ENCODE assay signal across 8 cellular contexts in the genomic region with DNA sequence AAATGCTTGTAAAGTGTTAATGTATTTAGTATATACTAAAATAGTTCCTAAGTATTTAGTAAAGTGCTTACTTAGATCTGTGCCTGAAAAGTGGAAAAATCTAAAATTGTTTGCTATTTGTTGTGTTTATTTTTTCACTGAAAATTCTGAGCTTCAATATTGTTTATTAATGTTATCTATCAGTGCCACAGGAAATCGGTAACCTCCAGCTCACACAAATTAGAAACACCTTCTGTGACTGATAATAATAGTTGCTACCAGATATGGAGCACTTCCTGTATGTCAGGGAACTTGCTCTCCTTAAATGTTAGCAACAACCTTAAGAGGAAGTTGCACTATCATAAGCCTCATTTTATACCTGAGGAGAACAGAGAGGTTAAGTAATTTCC. TPM values are rescaled to one million over a fixed set of nuclear protein-coding genes. Genes with fewer than 3 reads are reported as not detected.
DNase-seq lines count a peak whose midpoint lies in the region; ATAC-seq and TF ChIP-seq lines count a peak whose summit lies in the region.

No MANE protein-coding gene starts in this region.

- peak overlapping the region; percentile 94 to 98 (median 98) for H3K4me3 Mint-ChIP-seq in CD4-positive, alpha-beta memory T cell

- no CpG with 5 or more reads among the region's 1 CpG for WGBS in HUES64
- 3 to 5% methylated on average over 1 of the region's 1 CpG for WGBS in lung, 2 donors
- 3% methylated on average over 1 of the region's 1 CpG for WGBS in aorta, 2 donors

- no peaks in the 10 kb centered on the region for H3K9me3 Mint-ChIP-seq in CD4-positive, alpha-beta memory T cell

- CTCF ChIA-PET in CD4-positive, alpha-beta memory T cell (lab: Charles Lee; ENCODE audit: partially characterized antibody) = interaction anchor here (0.6 to 6.8 kb wide), 15 partner anchors 10 to 301 kb away, joined by 3 to 191 read pairs (median 5); partner anchors contain the start of genes PRMT5, RBM23 and REM2

- H3K27ac ChIP-seq in CD4-positive, alpha-beta memory T cell (ENCODE audit: low read depth, low read length) = peak overlapping the region; percentile 79
- peak overlapping the region; percentile 85; the same call in 1 of the 2 replicates for H3K27ac ChIP-seq in HUES64 (ENCODE audit: low read depth, low read length)
- peak overlapping the region; percentile 97 to 99 for H3K27ac ChIP-seq in lung (ENCODE audit: low read depth in 1 of 2, low read length in 1 of 2)
- peak overlapping the region; percentile 81 to 94 for H3K27ac ChIP-seq in aorta (ENCODE audit: low read depth in 1 of 2, low read length in 2 of 2)

- no peaks in the 10 kb centered on the region for H3K9me3 ChIP-seq in CD4-positive, alpha-beta memory T cell (ENCODE audit: control insufficient read depth in 1 of 2, low read length in 2 of 2)
- H3K9me3 ChIP-seq in HUES64 (ENCODE audit: insufficient read depth, low read depth, low read length) (no peaks in the 10 kb centered on the region), lung (ENCODE audit: control insufficient read depth in 2 of 2, insufficient read depth in 1 of 2, low read length in 1 of 2) (no peaks in the 10 kb centered on the region), aorta (ENCODE audit: control insufficient read depth, low read length) (no peaks in the 10 kb centered on the region)

- TF ChIP-seq CTCF in astrocyte of the spinal cord (IDR thresholded peaks at IDR 0.05; ENCODE audit: low read depth, low read length) (no peak), lung (IDR thresholded peaks at IDR 0.05; ENCODE audit: control extremely low read depth, extremely low read depth) (no peak)

- H3K36me3 Mint-ChIP-seq in CD4-positive, alpha-beta memory T cell = peaks cover 14 to 24% of the 10 kb centered on the region in 2 donors

- POLR2A ChIA-PET in CD4-positive, alpha-beta memory T cell (lab: Charles Lee; ENCODE audit: partially characterized antibody) = interaction anchor here (0.8 to 9.1 kb wide), 24 partner anchors 9 to 1276 kb away, joined by 3 to 208 read pairs (median 12); partner anchors contain the start of genes DAD1, HAUS4, MRPL52 and OXA1L

- no peaks in the 10 kb centered on the region for H3K27me3 Mint-ChIP-seq in CD4-positive, alpha-beta memory T cell

- intact Hi-C loops in CD4-positive, alpha-beta memory T cell (cut with micrococcal nuclease) = loop anchor here (1.0 to 5.0 kb wide), 9 partner anchors 16 to 299 kb away; partner anchors contain the start of genes ACIN1, AJUBA, C14orf119 and DAD1
- intact Hi-C loops in aorta (cut with DNase I) = no loop called here

- H3K9ac ChIP-seq in HUES64 (ENCODE audit: low read depth, low read length) = 0 out of 2 replicates have a peak overlapping the region, but pooled peaks have one; percentile 12

- peaks cover 44% of the 10 kb centered on the region for H3K4me1 ChIP-seq in CD4-positive, alpha-beta memory T cell (ENCODE audit: insufficient read depth, low read length)
- peaks cover 12% of the 10 kb centered on the region for H3K4me1 ChIP-seq in HUES64 (ENCODE audit: insufficient read depth, low read length)
- H3K4me1 ChIP-seq in lung (ENCODE audit: control insufficient read depth in 2 of 2, insufficient read depth in 2 of 2, low read length in 2 of 2) = peaks cover 4 to 6% of the 10 kb centered on the region in 2 donors
- H3K4me1 ChIP-seq in aorta (ENCODE audit: control insufficient read depth in 1 of 2, insufficient read depth in 2 of 2, low read length in 2 of 2) = no peaks in the 10 kb centered on the region

- ATAC-seq in GM21526 (IDR thresholded peaks at IDR 0.05; ENCODE audit: low FRiP score, unreplicated experiment) (peak; percentile 43), lung (ENCODE audit: insufficient read depth, low FRiP score) (peak; percentile 3), aorta (ENCODE audit: low FRiP score) (peak; percentile 29)

- peak overlapping the region; percentile 14 to 55 for H3K4me3 ChIP-seq in CD4-positive, alpha-beta memory T cell (ENCODE audit: low read length in 2 of 2)
- H3K4me3 ChIP-seq in HUES64 (ENCODE audit: low read length) (peak overlapping the region; percentile 84), astrocyte of the spinal cord (ENCODE audit: low read depth, low read length) (peak overlapping the region; percentile 76), lung (no peak overlapping the region), aorta (ENCODE audit: low read length in 2 of 2) (peak overlapping the region; percentile 50 to 79)

- H3K27me3 ChIP-seq in CD4-positive, alpha-beta memory T cell (ENCODE audit: insufficient read depth, low read length) = no peaks in the 10 kb centered on the region
- H3K27me3 ChIP-seq in HUES64 (ENCODE audit: insufficient read depth, low read length) (no peaks in the 10 kb centered on the region), lung (ENCODE audit: control insufficient read depth, insufficient read depth) (no peaks in the 10 kb centered on the region), aorta (ENCODE audit: control insufficient read depth in 1 of 2, insufficient read depth in 2 of 2, low read length in 1 of 2) (no peaks in the 10 kb centered on the region)

- H3K4me1 Mint-ChIP-seq in CD4-positive, alpha-beta memory T cell = peaks cover 18 to 51% (median 32%) of the 10 kb centered on the region in 4 donors

- in situ Hi-C loops in astrocyte of the spinal cord (cut with HindIII; ENCODE audit: low sequenced_read_pairs) = no loop called here

- H3K36me3 ChIP-seq in CD4-positive, alpha-beta memory T cell (ENCODE audit: insufficient read depth, low read length) = peaks cover 21% of the 10 kb centered on the region
- H3K36me3 ChIP-seq in HUES64 (ENCODE audit: insufficient read depth, low read length) = 0 out of 2 replicates have a peak, but pooled peaks cover 2% of the 10 kb centered on the region
- peaks cover 0 to 18% of the 10 kb centered on the region in 2 donors for H3K36me3 ChIP-seq in lung (ENCODE audit: control insufficient read depth in 2 of 2, insufficient read depth in 2 of 2, low read length in 2 of 2)
- H3K36me3 ChIP-seq in aorta (ENCODE audit: control insufficient read depth in 1 of 2, insufficient read depth in 2 of 2, low read length in 1 of 2) = peaks cover 3 to 12% of the 10 kb centered on the region in 2 donors

- peak overlapping the region; percentile 84 to 100 (median 99) for H3K27ac Mint-ChIP-seq in CD4-positive, alpha-beta memory T cell

- DNase-seq in CD4-positive, alpha-beta memory T cell = no peak
- no peak for DNase-seq in astrocyte of the spinal cord (ENCODE audit: low read depth, low spot score)
- no peak for DNase-seq in lung (ENCODE audit: low spot score)
- DNase-seq in aorta = no peak
- DNase-seq in activated gamma-delta T cell treated with Interleukin-2 at 50 U/mL for 16 hours = no peak
- DNase-seq in NCI-H187 treated with DMSO at 0.1 percent for 48 hours (lab: John Stamatoyannopoulos, UW) = no peak

RNA-seq across cellular contexts. Expression of gene LRP10, which starts 0.7 kb away (rescaled TPM):
- 10 to 100 TPM; 93.1 to 98.1 TPM for total RNA-seq in CD4-positive, alpha-beta memory T cell
- polyA plus RNA-seq in CD4-positive, alpha-beta memory T cell = 100 to 1,000 TPM in 1 of 2 donors, 10 to 100 TPM in 1; 92.0 to 118 TPM
- polyA plus RNA-seq in HUES64 (2013, experiment 1 of 2) = 13.0 TPM
- 12.5 TPM for polyA plus RNA-seq in HUES64 (2013, experiment 2 of 2)
- total RNA-seq in lung (100 to 1,000 TPM in 1 of 2 donors, 10 to 100 TPM in 1; 55.2 to 148 TPM), aorta (100 to 1,000 TPM; 161 to 187 TPM)
- polyA plus RNA-seq in lung (100 to 1,000 TPM in 1 of 2 donors, 10 to 100 TPM in 1; 25.7 to 133 TPM), aorta (100 to 1,000 TPM in 1 of 2 donors, 10 to 100 TPM in 1; 53.0 to 134 TPM)

RNA-seq across cellular contexts. Expression of gene REM2, which starts 12.2 kb away (rescaled TPM):
- total RNA-seq in CD4-positive, alpha-beta memory T cell = 1 to 10 TPM; 4.4 to 4.6 TPM
- polyA plus RNA-seq in CD4-positive, alpha-beta memory T cell = 1 to 10 TPM in 1 of 2 donors, under 1 TPM in 1; 0.55 to 1.5 TPM
- polyA plus RNA-seq in HUES64 (2013, experiment 1 of 2) = 0.50 TPM
- 1.1 TPM for polyA plus RNA-seq in HUES64 (2013, experiment 2 of 2)
- total RNA-seq in lung = under 1 TPM in 1 of 2 donors, not detected in 1; 0.92 TPM
- polyA plus RNA-seq in lung = under 1 TPM; 0.88 to 0.98 TPM
- total RNA-seq in aorta = under 1 TPM; 0.36 to 0.75 TPM
- polyA plus RNA-seq in aorta = under 1 TPM in 1 of 2 donors, not detected in 1; 0.92 TPM

RNA-seq across cellular contexts. Expression of gene MMP14, which starts 34.4 kb away (rescaled TPM):
- total RNA-seq in CD4-positive, alpha-beta memory T cell = 1 to 10 TPM; 3.0 to 3.8 TPM
- polyA plus RNA-seq in CD4-positive, alpha-beta memory T cell = not detected
- 34.2 TPM for polyA plus RNA-seq in HUES64 (2013, experiment 1 of 2)
- polyA plus RNA-seq in HUES64 (2013, experiment 2 of 2) = 40.1 TPM
- total RNA-seq in lung (100 to 1,000 TPM; 121 to 162 TPM), aorta (100 to 1,000 TPM; 206 to 250 TPM)
- polyA plus RNA-seq in lung (100 to 1,000 TPM; 125 to 144 TPM), aorta (10 to 100 TPM; 29.8 to 99.2 TPM)

RNA-seq across cellular contexts. Expression of gene MRPL52, which starts 41.1 kb away (rescaled TPM):
- 10 to 100 TPM; 58.0 to 68.3 TPM for total RNA-seq in CD4-positive, alpha-beta memory T cell
- polyA plus RNA-seq in CD4-positive, alpha-beta memory T cell = 100 to 1,000 TPM in 1 of 2 donors, 10 to 100 TPM in 1; 97.4 to 164 TPM
- polyA plus RNA-seq in HUES64 (2013, experiment 1 of 2) = 154 TPM
- polyA plus RNA-seq in HUES64 (2013, experiment 2 of 2) = 177 TPM
- total RNA-seq in lung = 100 to 1,000 TPM in 1 of 2 donors, 10 to 100 TPM in 1; 27.5 to 102 TPM
- polyA plus RNA-seq in lung = 100 to 1,000 TPM; 105 to 239 TPM
- 10 to 100 TPM; 37.2 to 49.1 TPM for total RNA-seq in aorta
- 10 to 100 TPM; 47.3 to 56.0 TPM for polyA plus RNA-seq in aorta

RNA-seq across cellular contexts. Expression of gene RBM23, which starts 48.1 kb away (rescaled TPM):
- total RNA-seq in CD4-positive, alpha-beta memory T cell = 100 to 1,000 TPM; 119 to 123 TPM
- 10 to 100 TPM; 57.1 to 58.3 TPM for polyA plus RNA-seq in CD4-positive, alpha-beta memory T cell
- polyA plus RNA-seq in HUES64 (2013, experiment 1 of 2) = 37.8 TPM
- polyA plus RNA-seq in HUES64 (2013, experiment 2 of 2) = 39.8 TPM
- total RNA-seq in lung (100 to 1,000 TPM in 1 of 2 donors, 10 to 100 TPM in 1; 85.3 to 104 TPM), aorta (10 to 100 TPM; 65.4 to 72.6 TPM)
- polyA plus RNA-seq in lung (10 to 100 TPM; 27.7 to 58.1 TPM), aorta (10 to 100 TPM; 19.9 to 54.3 TPM)

Comparison
In these comparisons a context has a peak if more than half of its experiments do, and no peak if none do; other contexts are left out.
1. RNA of gene MMP14, which starts 34.4 kb away (total RNA-seq): 206 to 250 TPM in aorta and 121 to 162 TPM in lung; 3.0 to 3.8 TPM in CD4-positive, alpha-beta memory T cell; every median in the first group is over 10 times any median in the second.
2. Peak in every context shown above with its lines, with median percentiles within 50 percentile points of each other: H3K27ac ChIP-seq and ATAC-seq.